Comparison of ENCODE assay signal across 1 cellular context in genomic region chr16:73176577-73177013, GRCh38.
A peak's percentile ranks its signal among the peaks of the same experiment; 100 is the strongest.
TF ChIP-seq lines count a peak whose summit lies in the region.

No MANE protein-coding gene starts in this region.

TF ChIP-seq in SK-N-SH, 30 proteins besides CTCF, POLR2A, EP300 and RAD21 (continued from another document):
- TF ChIP-seq POLR2AphosphoS5 (IDR thresholded peaks at IDR 0.05; ENCODE audit: low read depth, low read length): peak; percentile 19; the same call in 1 of the 2 replicates
- TF ChIP-seq NFIC (IDR thresholded peaks at IDR 0.05; ENCODE audit: borderline replicate concordance): peak; percentile 43; the same call in 1 of the 2 replicates
- TF ChIP-seq MXI1 (IDR thresholded peaks at IDR 0.05; ENCODE audit: low read depth, low read length): no peak
- TF ChIP-seq PBX3 (IDR thresholded peaks at IDR 0.05): peak; percentile 24; the same call in 1 of the 2 replicates
- no peak; the same call in 1 of the 2 replicates for TF ChIP-seq ZBTB33 (IDR thresholded peaks at IDR 0.05; ENCODE audit: borderline replicate concordance, low read depth)
- TF ChIP-seq GABPA (IDR thresholded peaks at IDR 0.05; ENCODE audit: low read depth): no peak
- no peak for TF ChIP-seq GATA2 (CRISPR knock-in tag; IDR thresholded peaks at IDR 0.05)
